ENCODE assay signal across 18 cellular contexts in the genomic region with DNA sequence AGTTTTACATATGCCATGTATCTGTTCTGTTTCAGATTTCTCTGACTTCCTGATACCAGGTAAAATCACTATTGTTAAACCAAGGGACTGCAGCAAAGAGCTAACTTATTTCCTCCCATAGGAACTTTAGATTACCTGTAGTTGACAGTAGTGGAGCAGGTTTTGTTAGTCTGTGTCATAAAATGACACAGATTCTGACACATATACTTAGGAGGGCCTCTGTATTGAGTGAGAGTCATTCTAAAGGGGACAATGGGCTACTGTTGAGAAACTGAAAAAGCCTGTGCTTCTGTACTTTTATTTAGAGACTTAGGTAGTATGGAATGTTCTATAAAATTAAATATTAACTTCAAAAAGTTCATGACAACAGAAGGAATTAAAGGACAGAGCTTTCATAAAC. TPM values are rescaled to one million over a fixed set of nuclear protein-coding genes. Genes with fewer than 3 reads are reported as not detected.
DNase-seq lines count a peak whose midpoint lies in the region; ATAC-seq and TF ChIP-seq lines count a peak whose summit lies in the region.
"Had no signal": no experiment of that assay in that cellular context is flagged by ENCODE, and none has a peak within 500 bp of the region (broad histone marks: within the 10 kb centered on the region; RNA-seq: fewer than 3 reads in every experiment).

No MANE protein-coding gene starts in this region.

- H3K36me3 ChIP-seq in SK-N-MC (ENCODE audit: insufficient read depth, low read length) (peaks cover 3% of the 10 kb centered on the region; the same call in 1 of the 2 replicates), smooth muscle cell (ENCODE audit: low read depth) (no peaks in the 10 kb centered on the region), Karpas-422 (ENCODE audit: insufficient read depth, low read length) (peaks cover 6% of the 10 kb centered on the region)
- H3K36me3 ChIP-seq: ascending aorta had no signal

- H3K27me3 Mint-ChIP-seq in activated CD8-positive, alpha-beta T cell treated with anti-CD3 and anti-CD28 coated beads for 36 hours, result no peaks in the 10 kb centered on the region
- no peaks in the 10 kb centered on the region for H3K27me3 Mint-ChIP-seq in activated CD8-positive, alpha-beta T cell treated with anti-CD3 and anti-CD28 coated beads, Interleukin-2, amount 10 ng/mL, durations not matched to agents 7 days and 5 days (ENCODE audit: low read depth)
- H3K27me3 Mint-ChIP-seq: activated CD4-positive, alpha-beta T cell treated with anti-CD3 and anti-CD28 coated beads, Interleukin-2, amount 10 ng/mL, durations not matched to agents 24 days and 14 days; dendritic cell treated with granulocyte-macrophage colony-stimulating factor and Interleukin-4, amounts not matched to agents 40 ng/mL and 50 ng/mL, for 4 days had no signal

- H3K4me1 ChIP-seq in foreskin keratinocyte (peaks cover 19% of the 10 kb centered on the region), smooth muscle cell (ENCODE audit: low read depth) (peaks cover 9% of the 10 kb centered on the region), Karpas-422 (ENCODE audit: low read length) (peaks cover 29% of the 10 kb centered on the region)

- peak; percentile 52 for ATAC-seq in activated CD8-positive, alpha-beta T cell treated with anti-CD3 and anti-CD28 coated beads for 36 hours
- no peak for ATAC-seq in activated CD8-positive, alpha-beta T cell treated with anti-CD3 and anti-CD28 coated beads, Interleukin-2, amount 10 ng/mL, durations not matched to agents 7 days and 5 days
- ATAC-seq in foreskin keratinocyte (peak; percentile 85), GM19463 (IDR thresholded peaks at IDR 0.05; ENCODE audit: unreplicated experiment) (no peak)

- H3K4me3 ChIP-seq in SK-N-MC (no peak overlapping the region), smooth muscle cell (no peak overlapping the region), Karpas-422 (ENCODE audit: low read length) (no peak overlapping the region)
- H3K4me3 ChIP-seq: ascending aorta had no signal

- H3K27ac Mint-ChIP-seq in activated CD8-positive, alpha-beta T cell treated with anti-CD3 and anti-CD28 coated beads for 36 hours, result peak overlapping the region; percentile 55
- H3K27ac Mint-ChIP-seq in activated CD8-positive, alpha-beta T cell treated with anti-CD3 and anti-CD28 coated beads, Interleukin-2, amount 10 ng/mL, durations not matched to agents 7 days and 5 days, result no peak overlapping the region
- H3K27ac Mint-ChIP-seq: activated CD4-positive, alpha-beta T cell treated with anti-CD3 and anti-CD28 coated beads, Interleukin-2, amount 10 ng/mL, durations not matched to agents 24 days and 14 days; dendritic cell treated with granulocyte-macrophage colony-stimulating factor and Interleukin-4, amounts not matched to agents 40 ng/mL and 50 ng/mL, for 4 days had no signal

- H3K9ac ChIP-seq in SK-N-MC (ENCODE audit: insufficient read length) (peak overlapping the region; percentile 34), smooth muscle cell (ENCODE audit: low read depth) (peak overlapping the region; percentile 47), Karpas-422 (ENCODE audit: low read length) (no peak overlapping the region)

- CTCF ChIA-PET in activated CD8-positive, alpha-beta T cell treated with anti-CD3 and anti-CD28 coated beads for 36 hours (lab: Charles Lee), result no interaction called here
- CTCF ChIA-PET in activated CD8-positive, alpha-beta T cell treated with anti-CD3 and anti-CD28 coated beads, Interleukin-2, amount 10 ng/mL, durations not matched to agents 7 days and 5 days (lab: Charles Lee), result interaction anchor here (0.9 to 1.1 kb wide), 2 partner anchors 17 to 266 kb away, joined by 3 to 5 read pairs; no protein-coding TSS in a partner anchor

- intact Hi-C loops in activated CD8-positive, alpha-beta T cell treated with anti-CD3 and anti-CD28 coated beads for 36 hours (cut with micrococcal nuclease), result no loop called here

- no peak for DNase-seq in activated CD8-positive, alpha-beta T cell treated with anti-CD3 and anti-CD28 coated beads for 36 hours
- DNase-seq in activated CD8-positive, alpha-beta T cell treated with anti-CD3 and anti-CD28 coated beads, Interleukin-2, amount 10 ng/mL, durations not matched to agents 7 days and 5 days, result no peak
- DNase-seq in SK-N-MC (ENCODE audit: low read depth, low spot score) (no peak), foreskin keratinocyte (peak; percentile 40 to 60), smooth muscle cell (lab: John Stamatoyannopoulos, UW; ENCODE audit: unreplicated experiment) (no peak), CD1c-positive myeloid dendritic cell (ENCODE audit: extremely low spot score) (no peak), Karpas-422 (no peak)
- DNase-seq: activated CD4-positive, alpha-beta T cell treated with anti-CD3 and anti-CD28 coated beads, Interleukin-2, amount 10 ng/mL, durations not matched to agents 24 days and 14 days; GOT3; head of caudate nucleus; kidney glomerular epithelial cell; NCI-H2107; posterior cingulate gyrus; T-helper 1 cell had no signal

- POLR2A ChIA-PET in activated CD8-positive, alpha-beta T cell treated with anti-CD3 and anti-CD28 coated beads for 36 hours (lab: Charles Lee), result interaction anchor here (1.1 kb wide), 1 partner anchor 34 kb away, joined by 3 read pairs; no protein-coding TSS in a partner anchor
- POLR2A ChIA-PET in activated CD8-positive, alpha-beta T cell treated with anti-CD3 and anti-CD28 coated beads, Interleukin-2, amount 10 ng/mL, durations not matched to agents 7 days and 5 days (lab: Charles Lee), result no interaction called here

- H3K9me3 ChIP-seq in SK-N-MC (ENCODE audit: low read depth, low read length) (no peaks in the 10 kb centered on the region), smooth muscle cell (replicated peaks; ENCODE audit: low read depth) (no peaks in the 10 kb centered on the region), Karpas-422 (ENCODE audit: low read length) (no peaks in the 10 kb centered on the region)
- H3K9me3 ChIP-seq: ascending aorta, Caco-2 had no signal

- no peaks in the 10 kb centered on the region for H3K9me3 Mint-ChIP-seq in activated CD8-positive, alpha-beta T cell treated with anti-CD3 and anti-CD28 coated beads for 36 hours
- H3K9me3 Mint-ChIP-seq in activated CD8-positive, alpha-beta T cell treated with anti-CD3 and anti-CD28 coated beads, Interleukin-2, amount 10 ng/mL, durations not matched to agents 7 days and 5 days (ENCODE audit: insufficient read depth), result no peaks in the 10 kb centered on the region
- H3K9me3 Mint-ChIP-seq: activated CD4-positive, alpha-beta T cell treated with anti-CD3 and anti-CD28 coated beads, Interleukin-2, amount 10 ng/mL, durations not matched to agents 24 days and 14 days; dendritic cell treated with granulocyte-macrophage colony-stimulating factor and Interleukin-4, amounts not matched to agents 40 ng/mL and 50 ng/mL, for 4 days had no signal

- H3K36me3 Mint-ChIP-seq in activated CD8-positive, alpha-beta T cell treated with anti-CD3 and anti-CD28 coated beads for 36 hours (ENCODE audit: low read depth), result peaks cover 24% of the 10 kb centered on the region
- peaks cover 30% of the 10 kb centered on the region for H3K36me3 Mint-ChIP-seq in activated CD8-positive, alpha-beta T cell treated with anti-CD3 and anti-CD28 coated beads, Interleukin-2, amount 10 ng/mL, durations not matched to agents 7 days and 5 days (ENCODE audit: low read depth)

- H2AFZ ChIP-seq in smooth muscle cell (ENCODE audit: low read depth) (no peak overlapping the region), Karpas-422 (ENCODE audit: low read length) (no peak overlapping the region)

- peaks cover 55% of the 10 kb centered on the region for H3K4me1 Mint-ChIP-seq in activated CD8-positive, alpha-beta T cell treated with anti-CD3 and anti-CD28 coated beads for 36 hours (ENCODE audit: low read depth)
- H3K4me1 Mint-ChIP-seq in activated CD8-positive, alpha-beta T cell treated with anti-CD3 and anti-CD28 coated beads, Interleukin-2, amount 10 ng/mL, durations not matched to agents 7 days and 5 days (ENCODE audit: low read depth), result peaks cover 34% of the 10 kb centered on the region

- H3K4me2 ChIP-seq in smooth muscle cell (no peak overlapping the region), Karpas-422 (ENCODE audit: low read depth, low read length, poor library complexity, severe bottlenecking) (no peak overlapping the region)

- H3K9me2 ChIP-seq in Karpas-422 (replicated peaks; ENCODE audit: insufficient read depth, low read length), result no peaks in the 10 kb centered on the region

- no peak for TF ChIP-seq CTCF in activated CD8-positive, alpha-beta T cell treated with anti-CD3 and anti-CD28 coated beads for 36 hours (IDR thresholded peaks at IDR 0.05)
- TF ChIP-seq CTCF in foreskin keratinocyte (conservative IDR thresholded peaks at IDR 0.05), result no peak
- TF ChIP-seq CTCF in smooth muscle cell (IDR thresholded peaks at IDR 0.05; ENCODE audit: borderline replicate concordance, insufficient read depth, poor library complexity, severe bottlenecking), result no peak

- H3K27me3 ChIP-seq in foreskin keratinocyte (no peaks in the 10 kb centered on the region), smooth muscle cell (ENCODE audit: low read depth) (no peaks in the 10 kb centered on the region), Karpas-422 (ENCODE audit: low read length) (no peaks in the 10 kb centered on the region)
- H3K27me3 ChIP-seq: ascending aorta had no signal

- H3K79me2 ChIP-seq in smooth muscle cell (ENCODE audit: low read depth) (peaks cover 96% of the 10 kb centered on the region), Karpas-422 (ENCODE audit: low read length) (peaks cover 100% of the 10 kb centered on the region)

- 0 out of 2 replicates have a peak overlapping the region, but pooled peaks have one; percentile 0 for H3K27ac ChIP-seq in SK-N-MC
- peak overlapping the region; percentile 42 for H3K27ac ChIP-seq in foreskin keratinocyte
- H3K27ac ChIP-seq in smooth muscle cell (ENCODE audit: low read depth), result peak overlapping the region; percentile 86
- no peak overlapping the region for H3K27ac ChIP-seq in Karpas-422 (ENCODE audit: low read length)
- H3K27ac ChIP-seq: ascending aorta had no signal

- no peaks in the 10 kb centered on the region for H3F3A ChIP-seq in smooth muscle cell (ENCODE audit: low read depth)

- H4K20me1 ChIP-seq in smooth muscle cell (ENCODE audit: low read depth) (peaks cover 92% of the 10 kb centered on the region), Karpas-422 (ENCODE audit: insufficient read depth, low read depth, low read length) (peaks cover 48% of the 10 kb centered on the region)

- H3K4me3 Mint-ChIP-seq in activated CD8-positive, alpha-beta T cell treated with anti-CD3 and anti-CD28 coated beads for 36 hours, result no peak overlapping the region
- no peak overlapping the region for H3K4me3 Mint-ChIP-seq in activated CD8-positive, alpha-beta T cell treated with anti-CD3 and anti-CD28 coated beads, Interleukin-2, amount 10 ng/mL, durations not matched to agents 7 days and 5 days
- H3K4me3 Mint-ChIP-seq: activated CD4-positive, alpha-beta T cell treated with anti-CD3 and anti-CD28 coated beads, Interleukin-2, amount 10 ng/mL, durations not matched to agents 24 days and 14 days; dendritic cell treated with granulocyte-macrophage colony-stimulating factor and Interleukin-4, amounts not matched to agents 40 ng/mL and 50 ng/mL, for 4 days had no signal

RNA-seq across cellular contexts. Expression of gene KCMF1, which starts 48.2 kb away (rescaled TPM):
- total RNA-seq in activated CD8-positive, alpha-beta T cell treated with anti-CD3 and anti-CD28 coated beads for 36 hours, result 100 to 1,000 TPM; 101 to 105 TPM
- total RNA-seq in activated CD8-positive, alpha-beta T cell treated with anti-CD3 and anti-CD28 coated beads, Interleukin-2, amount 10 ng/mL, durations not matched to agents 7 days and 5 days, result 10 to 100 TPM; 88.9 to 92.5 TPM
- total RNA-seq in foreskin keratinocyte (67.3 and 68.2 TPM in 2 replicates), smooth muscle cell (65.0 and 102 TPM in 2 replicates)
- polyA plus RNA-seq in foreskin keratinocyte (37.8 and 42.1 TPM in 2 replicates), smooth muscle cell (55.0 and 56.5 TPM in 2 replicates)
- 80.7 and 104 TPM in 2 replicates for total RNA-seq in Karpas-422 (2014; rRNA removed; shearing (Covaris generic); ENCODE audit: low replicate concordance)

Comparison
In these comparisons a context has a peak if more than half of its experiments do, and no peak if none do; other contexts are left out.
1. ATAC-seq: peak in activated CD8-positive, alpha-beta T cell treated with anti-CD3 and anti-CD28 coated beads for 36 hours (single experiment) and foreskin keratinocyte (single experiment); none in activated CD8-positive, alpha-beta T cell treated with anti-CD3 and anti-CD28 coated beads, Interleukin-2, amount 10 ng/mL, durations not matched to agents 7 days and 5 days (single experiment) and GM19463 (single experiment).
2. DNase-seq: peak in foreskin keratinocyte (2 of 2); none in activated CD8-positive, alpha-beta T cell treated with anti-CD3 and anti-CD28 coated beads for 36 hours (single experiment), activated CD8-positive, alpha-beta T cell treated with anti-CD3 and anti-CD28 coated beads, Interleukin-2, amount 10 ng/mL, durations not matched to agents 7 days and 5 days (single experiment), SK-N-MC (single experiment), smooth muscle cell (single experiment), CD1c-positive myeloid dendritic cell (single experiment) and Karpas-422 (single experiment).